In genomic region chr9:77864096-77864889, GRCh38 we compare ENCODE assay signal across 12 cellular contexts.
DNase-seq lines count a peak whose midpoint lies in the region; ATAC-seq and TF ChIP-seq lines count a peak whose summit lies in the region.
"Had no signal": no experiment of that assay in that cellular context is flagged by ENCODE, and none has a peak within 500 bp of the region (broad histone marks: within the 10 kb centered on the region; RNA-seq: fewer than 3 reads in every experiment).

No MANE protein-coding gene starts in this region.

- 93% methylated on average over 3 to 5 of the region's 5 CpGs for WGBS in endodermal cell (ENCODE audit: insufficient coverage in 1 of 2, insufficient read length in 1 of 2), 2 experiments

- H3K4me1 ChIP-seq in endodermal cell (ENCODE audit: control insufficient read depth, insufficient read depth, low read length), result no peaks in the 10 kb centered on the region
- H3K4me1 ChIP-seq: SJCRH30, uterus had no signal

- H3K4me3 Mint-ChIP-seq in endodermal cell, result no peak overlapping the region
- H3K4me3 Mint-ChIP-seq: activated CD4-positive, alpha-beta memory T cell treated with anti-CD3 and anti-CD28 coated beads for 36 hours had no signal

- H3K4me1 Mint-ChIP-seq in endodermal cell, result no peaks in the 10 kb centered on the region

- no peak overlapping the region for H3K9ac ChIP-seq in endodermal cell (ENCODE audit: extremely low read depth, low read length, poor library complexity, severe bottlenecking)

- ATAC-seq in GM18868 (IDR thresholded peaks at IDR 0.05; ENCODE audit: unreplicated experiment), result peak; percentile 70
- peak; percentile 37 for ATAC-seq in omental fat pad (ENCODE audit: low FRiP score)
- no peak for ATAC-seq in GM19328 (IDR thresholded peaks at IDR 0.05; ENCODE audit: unreplicated experiment)
- ATAC-seq in HG02970 (IDR thresholded peaks at IDR 0.05; ENCODE audit: low FRiP score, unreplicated experiment), result no peak
- no peak for ATAC-seq in HG02588 (IDR thresholded peaks at IDR 0.05; ENCODE audit: unreplicated experiment)

- H3K9me3 ChIP-seq in endodermal cell (ENCODE audit: control insufficient read depth, low read length), result peaks cover 43% of the 10 kb centered on the region
- H3K9me3 ChIP-seq: SJCRH30, uterus had no signal

- DNase-seq in NCI-H2029 (lab: John Stamatoyannopoulos, UW), result peak; percentile 75
- no peak for DNase-seq in endodermal cell
- no peak for DNase-seq in omental fat pad (ENCODE audit: low spot score)
- no peak for DNase-seq in H4 (ENCODE audit: low spot score)
- DNase-seq: activated CD4-positive, alpha-beta memory T cell treated with anti-CD3 and anti-CD28 coated beads for 36 hours; GOT3; SJCRH30 had no signal

- H3K27ac Mint-ChIP-seq in endodermal cell, result no peak overlapping the region
- H3K27ac Mint-ChIP-seq: activated CD4-positive, alpha-beta memory T cell treated with anti-CD3 and anti-CD28 coated beads for 36 hours had no signal

- H3K36me3 Mint-ChIP-seq in endodermal cell (ENCODE audit: low read depth), result peaks cover 54% of the 10 kb centered on the region

- TF ChIP-seq CTCF in endodermal cell (conservative IDR thresholded peaks at IDR 0.05), result no peak
- no peak for TF ChIP-seq CTCF in omental fat pad (IDR thresholded peaks at IDR 0.05)

- H3K27ac ChIP-seq in endodermal cell (ENCODE audit: low read depth, low read length), result no peak overlapping the region
- H3K27ac ChIP-seq: SJCRH30, uterus had no signal

- H3K36me3 ChIP-seq in endodermal cell (ENCODE audit: control insufficient read depth, insufficient read depth, low read length), result peaks cover 11% of the 10 kb centered on the region
- H3K36me3 ChIP-seq: SJCRH30, uterus had no signal

- H3K27me3 ChIP-seq in endodermal cell (ENCODE audit: control insufficient read depth, insufficient read depth, low read length, poor library complexity, severe bottlenecking), result no peaks in the 10 kb centered on the region
- H3K27me3 ChIP-seq: SJCRH30, uterus had no signal

- H3K27me3 Mint-ChIP-seq in endodermal cell (ENCODE audit: insufficient read depth), result no peaks in the 10 kb centered on the region
- H3K27me3 Mint-ChIP-seq: activated CD4-positive, alpha-beta memory T cell treated with anti-CD3 and anti-CD28 coated beads for 36 hours had no signal

- H3K9me3 Mint-ChIP-seq in endodermal cell, result peaks cover 36% of the 10 kb centered on the region

- H3K4me3 ChIP-seq in endodermal cell (ENCODE audit: low read length), result peak overlapping the region; percentile 13
- H3K4me3 ChIP-seq: SJCRH30, uterus had no signal

Comparison
In these comparisons a context has a peak if more than half of its experiments do, and no peak if none do; other contexts are left out.
1. ATAC-seq: peak in GM18868 (single experiment) and omental fat pad (single experiment); none in GM19328 (single experiment), HG02970 (single experiment) and HG02588 (single experiment).